In the genomic region with DNA sequence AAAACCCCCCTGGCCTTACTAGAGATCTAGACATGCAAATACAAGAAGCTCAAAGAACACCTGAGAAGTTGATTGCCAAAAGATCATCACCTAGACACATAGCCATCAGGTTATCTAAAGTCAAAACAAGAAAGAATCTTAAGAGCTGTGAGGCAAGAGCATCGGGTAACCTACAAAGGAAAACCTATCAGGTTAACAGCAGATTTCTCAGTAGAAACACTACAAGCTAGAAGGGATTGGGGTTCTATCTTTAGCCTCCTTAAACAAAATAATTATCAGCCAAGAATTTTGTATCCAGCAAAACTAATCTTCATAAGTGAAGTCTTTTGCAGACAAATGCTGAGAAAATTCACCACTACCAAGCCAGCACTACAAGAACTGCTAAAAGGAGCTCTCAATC, we compare ENCODE assay signal across 4 cellular contexts. TPM values are rescaled to one million over a fixed set of nuclear protein-coding genes. Genes with fewer than 3 reads are reported as not detected.
"Had no signal": no experiment of that assay in that cellular context is flagged by ENCODE, and none has a peak within 500 bp of the region (broad histone marks: within the 10 kb centered on the region; RNA-seq: fewer than 3 reads in every experiment).

No MANE protein-coding gene starts in this region.

- DNase-seq: GDM1, GF-D8 had no signal

- H3K4me3 ChIP-seq: GM12878 had no signal

- ATAC-seq: GM12878 had no signal

RNA-seq across cellular contexts. Expression of a gene that starts 12.2 kb away (rescaled TPM):
- total RNA-seq: G401, GM12878 had no signal

RNA-seq across cellular contexts. Expression of a gene that starts 25.2 kb away (rescaled TPM):
- total RNA-seq: G401, GM12878 had no signal

RNA-seq across cellular contexts. Expression of a gene that starts 31.2 kb away (rescaled TPM):
- total RNA-seq: G401, GM12878 had no signal
- polyA plus RNA-seq: GM12878 had no signal

RNA-seq across cellular contexts. Expression of a gene that starts 54.1 kb away (rescaled TPM):
- total RNA-seq: G401, GM12878 had no signal
- polyA plus RNA-seq: GM12878 had no signal
